ENCODE assay signal across 8 cellular contexts in the genomic region with DNA sequence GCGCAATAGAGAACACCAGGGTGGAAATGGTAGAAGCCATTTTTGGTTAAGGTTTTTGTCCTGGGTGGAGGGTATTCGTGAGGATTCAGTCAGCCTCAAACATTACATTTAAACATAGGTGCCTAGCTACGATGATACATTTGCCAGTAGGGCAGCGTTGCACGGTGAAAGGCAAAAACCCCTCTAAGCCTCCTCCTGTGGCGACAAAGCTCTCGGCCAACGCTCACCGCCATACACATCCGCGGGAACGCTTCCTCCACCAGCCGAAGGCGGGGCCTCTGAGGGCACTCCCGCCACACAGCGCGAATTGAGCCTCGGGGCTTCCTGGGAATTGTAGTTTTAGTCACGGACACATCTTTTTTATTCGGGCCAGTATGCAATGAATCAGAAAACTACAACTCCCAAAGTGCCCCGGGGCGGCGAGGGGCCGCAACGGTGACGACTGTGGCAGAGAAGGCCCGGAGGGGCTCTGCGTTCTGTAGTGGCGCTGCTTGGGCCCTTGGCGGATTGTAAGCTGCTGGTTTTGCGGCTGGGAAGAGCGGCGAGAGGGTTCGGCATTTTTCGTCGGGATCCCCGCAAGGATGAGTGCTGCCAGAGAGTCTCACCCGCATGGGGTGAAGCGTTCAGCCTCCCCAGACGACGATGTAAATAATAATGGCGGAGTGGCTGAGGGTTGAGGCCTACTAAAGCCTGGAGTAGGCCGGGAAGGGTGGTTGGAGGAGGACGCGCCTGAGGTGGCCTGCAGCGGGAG. TPM values are rescaled to one million over a fixed set of nuclear protein-coding genes. Genes with fewer than 3 reads are reported as not detected.
A peak's percentile ranks its signal among the peaks of the same experiment; 100 is the strongest.
DNase-seq lines count a peak whose midpoint lies in the region; ATAC-seq and TF ChIP-seq lines count a peak whose summit lies in the region.

A gene (plus strand): TSS at position 450 of the 751 bp plus-strand sequence. CDS start 132 bp downstream, at position 582.

- peak within 1 kb of the TSS; percentile 90 for H3K4me2 ChIP-seq in Karpas-422 (ENCODE audit: low read depth, low read length, poor library complexity, severe bottlenecking)

- no peaks in the 10 kb centered on the region for H3K9me2 ChIP-seq in Karpas-422 (replicated peaks; ENCODE audit: insufficient read depth, low read length)

- no peaks in the 10 kb centered on the region for H3K27me3 ChIP-seq in Karpas-422 (ENCODE audit: low read length)
- no peaks in the 10 kb centered on the region for H3K27me3 ChIP-seq in esophagus squamous epithelium

- peak in 3 of 4 donors; percentile 78 to 93 (median 80) for TF ChIP-seq POLR2A in esophagus squamous epithelium (IDR thresholded peaks at IDR 0.05)

- H3K27ac ChIP-seq in Karpas-422 (ENCODE audit: low read length) = peak within 1 kb of the TSS; percentile 65
- H3K27ac ChIP-seq in esophagus squamous epithelium = peak within 1 kb of the TSS; percentile 94 to 99 (median 96)

- WGBS in esophagus squamous epithelium, 2 donors = 0% methylated on average over 15 to 37 of the region's 46 CpGs

- peak within 1 kb of the TSS; percentile 93 for H3K9ac ChIP-seq in Karpas-422 (ENCODE audit: low read length)

- no peaks in the 10 kb centered on the region for H3K9me3 ChIP-seq in Karpas-422 (ENCODE audit: low read length)
- no peaks in the 10 kb centered on the region for H3K9me3 ChIP-seq in esophagus squamous epithelium

- intact Hi-C loops in esophagus squamous epithelium (cut with DNase I) = no loop called here

- peak within 1 kb of the TSS; percentile 71 for H2AFZ ChIP-seq in Karpas-422 (ENCODE audit: low read length)

- TF ChIP-seq CTCF in esophagus squamous epithelium (IDR thresholded peaks at IDR 0.05) = peak in 1 of 6 experiments; percentile 4

- peak within 1 kb of the TSS; percentile 70 for H3K4me3 ChIP-seq in Karpas-422 (ENCODE audit: low read length)
- H3K4me3 ChIP-seq in esophagus squamous epithelium = peak within 1 kb of the TSS; percentile 69 to 96 (median 81)

- peaks cover 41% of the 10 kb centered on the region for H3K4me1 ChIP-seq in Karpas-422 (ENCODE audit: low read length)
- peaks cover 12 to 46% (median 27%) of the 10 kb centered on the region in 3 donors for H3K4me1 ChIP-seq in esophagus squamous epithelium

- DNase-seq in DMS79 treated with DMSO at 0.1 percent for 48 hours (lab: John Stamatoyannopoulos, UW) (peak; percentile 98), Karpas-422 (peak; percentile 98), RKO (ENCODE audit: low spot score) (peak; percentile 96), activated T-helper 1 cell treated with Interleukin-2 at 50 U/mL for 16 hours (ENCODE audit: low read depth) (peak; percentile 90), esophagus squamous epithelium (lab: John Stamatoyannopoulos, UW) (peak; percentile 82), myocyte (ENCODE audit: low read depth) (peak; percentile 99)
- peak; percentile 86 to 91 for DNase-seq in stimulated activated CD8-positive, alpha-beta memory T cell treated with anti-CD3 and anti-CD28 coated beads, Interleukin-7, amount 100 ng/mL, for 48 hours (ENCODE audit: extremely low read depth in 1 of 2, low read depth in 1 of 2)

- peaks cover 52% of the 10 kb centered on the region for H3K79me2 ChIP-seq in Karpas-422 (ENCODE audit: low read length)

- ATAC-seq in GM21825 (IDR thresholded peaks at IDR 0.05; ENCODE audit: unreplicated experiment) = peak; percentile 99

- peaks cover 17% of the 10 kb centered on the region for H4K20me1 ChIP-seq in Karpas-422 (ENCODE audit: insufficient read depth, low read depth, low read length)

- peaks cover 27% of the 10 kb centered on the region; the same call in 1 of the 2 replicates for H3K36me3 ChIP-seq in Karpas-422 (ENCODE audit: insufficient read depth, low read length)
- no peaks in the 10 kb centered on the region for H3K36me3 ChIP-seq in esophagus squamous epithelium

RNA-seq across cellular contexts. Expression of the gene that starts here (rescaled TPM):
- total RNA-seq in Karpas-422 (2014; rRNA removed; shearing (Covaris generic); ENCODE audit: low replicate concordance) = 127 and 200 TPM in 2 replicates
- total RNA-seq in esophagus squamous epithelium (100 to 1,000 TPM in 2 of 4 donors, 10 to 100 TPM in 2; 63.6 to 143 (median 102) TPM), myocyte (123 and 127 TPM in 2 replicates)
- polyA plus RNA-seq in myocyte (2012) = 149 TPM

Comparison
In these comparisons a context has a peak if more than half of its experiments do, and no peak if none do; other contexts are left out.
1. Peak in every context shown above with its lines: DNase-seq, ATAC-seq, H3K4me3 ChIP-seq and H3K27ac ChIP-seq.